In the genomic region with DNA sequence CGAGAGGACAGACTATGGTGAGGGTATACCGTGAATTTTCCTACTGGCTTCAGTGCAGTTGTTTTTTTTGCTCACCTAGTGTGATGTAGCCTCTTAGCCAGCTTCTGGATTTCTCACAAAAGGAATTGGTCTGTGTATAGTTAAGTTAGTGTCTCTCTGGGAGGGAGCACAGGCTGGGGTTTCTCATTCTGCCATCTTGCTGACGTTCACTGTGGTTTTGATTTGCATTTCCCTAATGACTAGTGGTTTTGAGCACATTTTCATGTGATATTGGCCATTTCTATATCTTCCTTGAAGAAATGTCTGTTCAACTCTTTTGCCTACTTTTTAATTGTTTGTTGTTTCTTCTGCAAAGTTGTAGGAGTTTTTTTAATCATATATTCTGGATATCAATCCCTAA, we compare ENCODE assay signal across 17 cellular contexts. TPM values are rescaled to one million over a fixed set of nuclear protein-coding genes. Genes with fewer than 3 reads are reported as not detected.
DNase-seq lines count a peak whose midpoint lies in the region; ATAC-seq, FAIRE-seq and TF ChIP-seq lines count a peak whose summit lies in the region.
"Had no signal": no experiment of that assay in that cellular context is flagged by ENCODE, and none has a peak within 500 bp of the region (broad histone marks: within the 10 kb centered on the region; RNA-seq: fewer than 3 reads in every experiment).

No MANE protein-coding gene starts in this region.

- no peak overlapping the region for H3K4me2 ChIP-seq in PC-3 (ENCODE audit: low read length)

- H3K27ac ChIP-seq in PC-3 (ENCODE audit: low read length), result no peak overlapping the region
- H3K27ac ChIP-seq: psoas muscle, RWPE1 had no signal

- no peaks in the 10 kb centered on the region for H3K36me3 ChIP-seq in PC-3 (ENCODE audit: low read depth, low read length)

- ATAC-seq in GM19463 (IDR thresholded peaks at IDR 0.05; ENCODE audit: unreplicated experiment) (peak; percentile 46), HG03354 (IDR thresholded peaks at IDR 0.05; ENCODE audit: poor library complexity, severe bottlenecking, unreplicated experiment) (peak; percentile 65), PC-3 (no peak), HG03442 (IDR thresholded peaks at IDR 0.05; ENCODE audit: unreplicated experiment) (no peak)
- ATAC-seq: psoas muscle had no signal

- no peaks in the 10 kb centered on the region for H3K27me3 ChIP-seq in PC-3 (ENCODE audit: low read length)

- no peaks in the 10 kb centered on the region for H3K9me2 ChIP-seq in PC-3 (replicated peaks; ENCODE audit: low read length)

- no peak for DNase-seq in GM12892 (ENCODE audit: insufficient read length)
- peak; percentile 38 for DNase-seq in germinal center (ENCODE audit: low spot score)
- DNase-seq in activated CD4-positive, alpha-beta T cell treated with anti-CD3 and anti-CD28 coated beads, Interleukin-2, amount 50 U/mL, for 4 hours, result no peak
- DNase-seq in PC-3, result no peak
- DNase-seq in amygdala (lab: John Stamatoyannopoulos, UW), result no peak
- DNase-seq: COR-L47, foreskin melanocyte, NCI-H1048, NCI-H82, psoas muscle had no signal

- FAIRE-seq in GM12892 (lab: Jason Lieb, UNC), result peak; percentile 77
- FAIRE-seq: urothelium cell line had no signal

- BruUV-seq in PC-3 (replicated peaks; lab: Mats Ljungman, UMichigan), result no TSS peak

- H3F3A ChIP-seq in PC-3 (ENCODE audit: low read length, unreplicated experiment), result no peaks in the 10 kb centered on the region

- intact Hi-C loops in PC-3 (cut with micrococcal nuclease), result no loop called here

- TF ChIP-seq CTCF in PC-3 (conservative IDR thresholded peaks at IDR 0.05; ENCODE audit: low read depth, low read length), result no peak

- no peak overlapping the region for H3K4me3 ChIP-seq in PC-3 (ENCODE audit: low read length)
- H3K4me3 ChIP-seq: psoas muscle had no signal

- H3K79me2 ChIP-seq in PC-3 (ENCODE audit: low read length), result no peaks in the 10 kb centered on the region

- CTCF ChIA-PET in PC-3 (lab: Charles Lee), result no interaction called here

- no peak for TF ChIP-seq POLR2A in GM12892 (IDR thresholded peaks at IDR 0.05; ENCODE audit: low read depth, low read length)

- H2AFZ ChIP-seq in PC-3 (ENCODE audit: low read length), result no peak overlapping the region

- no peaks in the 10 kb centered on the region for H4K20me1 ChIP-seq in PC-3 (ENCODE audit: low read length)

- POLR2A ChIA-PET in PC-3 (lab: Charles Lee; ENCODE audit: unreplicated experiment), result no interaction called here

- no peaks in the 10 kb centered on the region for H3K9me3 ChIP-seq in PC-3 (ENCODE audit: low read length)
- H3K9me3 ChIP-seq: psoas muscle had no signal

- no peak overlapping the region for H3K9ac ChIP-seq in PC-3 (ENCODE audit: low read length)

- no peaks in the 10 kb centered on the region for H3K4me1 ChIP-seq in PC-3 (ENCODE audit: insufficient read depth, low read length)
- H3K4me1 ChIP-seq: psoas muscle had no signal

RNA-seq across cellular contexts. Expression of a gene that starts 2.2 kb away (rescaled TPM):
- 21.2 TPM for polyA plus RNA-seq in GM12892 (2012; ENCODE audit: missing spikeins)
- total RNA-seq in PC-3 (2014; rRNA removed), result 0.07 TPM in 1 of 2 replicates, not detected in the other
- total RNA-seq: myocyte had no signal
- polyA plus RNA-seq: AG04450 had no signal

RNA-seq across cellular contexts. Expression of a gene that starts 30.9 kb away (rescaled TPM):
- polyA plus RNA-seq in GM12892 (2012; ENCODE audit: missing spikeins), result 3.3 TPM
- total RNA-seq in PC-3 (2014; rRNA removed), result 4.8 and 5.6 TPM in 2 replicates
- total RNA-seq: myocyte, psoas muscle had no signal
- polyA plus RNA-seq: AG04450, psoas muscle had no signal

Comparison
In these comparisons a context has a peak if more than half of its experiments do, and no peak if none do; other contexts are left out.
1. ATAC-seq: peak in GM19463 (single experiment) and HG03354 (single experiment); none in PC-3 (single experiment) and HG03442 (single experiment).